13 cellular contexts compared by ENCODE assay signal in the genomic region with DNA sequence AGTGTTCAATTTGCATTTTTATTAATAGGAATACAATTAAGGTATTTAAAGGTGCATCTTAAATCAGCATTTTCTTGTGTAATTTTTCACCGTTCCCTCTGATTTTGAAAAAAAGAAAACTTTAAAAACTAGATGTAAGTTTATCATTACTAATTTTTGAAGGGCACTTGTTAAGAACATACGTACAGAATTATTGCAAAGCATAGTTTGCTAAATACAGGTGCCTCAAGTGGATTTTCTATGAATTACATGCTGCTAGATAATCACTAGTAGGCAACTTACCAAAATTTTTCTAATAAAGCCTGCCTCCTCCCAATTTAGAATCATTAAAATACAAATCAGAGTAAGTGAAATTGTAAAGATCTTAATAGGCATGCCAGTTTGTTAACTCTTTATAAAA. TPM values are rescaled to one million over a fixed set of nuclear protein-coding genes. Genes with fewer than 3 reads are reported as not detected.
DNase-seq lines count a peak whose midpoint lies in the region; ATAC-seq and TF ChIP-seq lines count a peak whose summit lies in the region.
"Had no signal": no experiment of that assay in that cellular context is flagged by ENCODE, and none has a peak within 500 bp of the region (broad histone marks: within the 10 kb centered on the region; RNA-seq: fewer than 3 reads in every experiment).

No MANE protein-coding gene starts in this region.

- no peak overlapping the region for H3K4me2 ChIP-seq in smooth muscle cell

- no peaks in the 10 kb centered on the region for H3K27me3 ChIP-seq in smooth muscle cell (ENCODE audit: low read depth)
- H3K27me3 ChIP-seq: MG63 had no signal

- no peaks in the 10 kb centered on the region for H3K9me3 ChIP-seq in smooth muscle cell (replicated peaks; ENCODE audit: low read depth)
- H3K9me3 ChIP-seq: MG63 had no signal

- H3K4me1 Mint-ChIP-seq in activated CD8-positive, alpha-beta T cell treated with anti-CD3 and anti-CD28 coated beads for 36 hours (ENCODE audit: low read depth), result peaks cover 18% of the 10 kb centered on the region
- H3K4me1 Mint-ChIP-seq in activated CD8-positive, alpha-beta T cell treated with anti-CD3 and anti-CD28 coated beads, Interleukin-2, amount 10 ng/mL, durations not matched to agents 7 days and 5 days (ENCODE audit: low read depth), result peaks cover 8% of the 10 kb centered on the region
- no peaks in the 10 kb centered on the region for H3K4me1 Mint-ChIP-seq in chondrocyte (ENCODE audit: low read depth)
- H3K4me1 Mint-ChIP-seq in activated T-cell treated with anti-CD3 and anti-CD28 coated beads, Interleukin-2, amount 50 U/mL, for 4 hours (ENCODE audit: low read depth), result peaks cover 11% of the 10 kb centered on the region

- no peak overlapping the region for H3K27ac Mint-ChIP-seq in activated CD8-positive, alpha-beta T cell treated with anti-CD3 and anti-CD28 coated beads for 36 hours
- H3K27ac Mint-ChIP-seq in activated CD8-positive, alpha-beta T cell treated with anti-CD3 and anti-CD28 coated beads, Interleukin-2, amount 10 ng/mL, durations not matched to agents 7 days and 5 days, result no peak overlapping the region
- no peak overlapping the region for H3K27ac Mint-ChIP-seq in chondrocyte (ENCODE audit: unreplicated experiment)

- no peaks in the 10 kb centered on the region for H3K36me3 ChIP-seq in smooth muscle cell (ENCODE audit: low read depth)
- H3K36me3 ChIP-seq: MG63 had no signal

- H3K27me3 Mint-ChIP-seq in activated CD8-positive, alpha-beta T cell treated with anti-CD3 and anti-CD28 coated beads for 36 hours, result no peaks in the 10 kb centered on the region
- H3K27me3 Mint-ChIP-seq in activated CD8-positive, alpha-beta T cell treated with anti-CD3 and anti-CD28 coated beads, Interleukin-2, amount 10 ng/mL, durations not matched to agents 7 days and 5 days (ENCODE audit: low read depth), result no peaks in the 10 kb centered on the region
- H3K27me3 Mint-ChIP-seq in chondrocyte (ENCODE audit: low read depth), result peaks cover 15% of the 10 kb centered on the region
- H3K27me3 Mint-ChIP-seq in activated T-cell treated with anti-CD3 and anti-CD28 coated beads, Interleukin-2, amount 50 U/mL, for 4 hours (ENCODE audit: low read depth), result no peaks in the 10 kb centered on the region

- H3F3A ChIP-seq in smooth muscle cell (ENCODE audit: low read depth), result no peaks in the 10 kb centered on the region

- H3K4me3 ChIP-seq in smooth muscle cell, result no peak overlapping the region
- H3K4me3 ChIP-seq: MG63 had no signal

- H3K79me2 ChIP-seq in smooth muscle cell (ENCODE audit: low read depth), result no peaks in the 10 kb centered on the region

- intact Hi-C loops in activated CD8-positive, alpha-beta T cell treated with anti-CD3 and anti-CD28 coated beads for 36 hours (cut with micrococcal nuclease), result no loop called here

- no peaks in the 10 kb centered on the region for H3K9me3 Mint-ChIP-seq in activated CD8-positive, alpha-beta T cell treated with anti-CD3 and anti-CD28 coated beads for 36 hours
- no peaks in the 10 kb centered on the region for H3K9me3 Mint-ChIP-seq in activated CD8-positive, alpha-beta T cell treated with anti-CD3 and anti-CD28 coated beads, Interleukin-2, amount 10 ng/mL, durations not matched to agents 7 days and 5 days (ENCODE audit: insufficient read depth)
- H3K9me3 Mint-ChIP-seq in chondrocyte (ENCODE audit: low read depth), result no peaks in the 10 kb centered on the region
- no peaks in the 10 kb centered on the region for H3K9me3 Mint-ChIP-seq in activated T-cell treated with anti-CD3 and anti-CD28 coated beads, Interleukin-2, amount 50 U/mL, for 4 hours

- H3K27ac ChIP-seq in smooth muscle cell (ENCODE audit: low read depth), result no peak overlapping the region
- H3K27ac ChIP-seq: dorsolateral prefrontal cortex had no signal

- CTCF ChIA-PET in activated CD8-positive, alpha-beta T cell treated with anti-CD3 and anti-CD28 coated beads for 36 hours (lab: Charles Lee), result no interaction called here
- CTCF ChIA-PET in activated CD8-positive, alpha-beta T cell treated with anti-CD3 and anti-CD28 coated beads, Interleukin-2, amount 10 ng/mL, durations not matched to agents 7 days and 5 days (lab: Charles Lee), result no interaction called here

- 74% methylated on average over 2 of the region's 2 CpGs for WGBS in smooth muscle cell (ENCODE audit: low lambda C conversion rate)

- H3K4me3 Mint-ChIP-seq in activated CD8-positive, alpha-beta T cell treated with anti-CD3 and anti-CD28 coated beads for 36 hours, result no peak overlapping the region
- H3K4me3 Mint-ChIP-seq in activated CD8-positive, alpha-beta T cell treated with anti-CD3 and anti-CD28 coated beads, Interleukin-2, amount 10 ng/mL, durations not matched to agents 7 days and 5 days, result no peak overlapping the region
- H3K4me3 Mint-ChIP-seq in chondrocyte (ENCODE audit: unreplicated experiment), result no peak overlapping the region
- H3K4me3 Mint-ChIP-seq in activated T-cell treated with anti-CD3 and anti-CD28 coated beads, Interleukin-2, amount 50 U/mL, for 4 hours, result no peak overlapping the region

- ATAC-seq in activated CD8-positive, alpha-beta T cell treated with anti-CD3 and anti-CD28 coated beads for 36 hours, result no peak
- ATAC-seq in activated CD8-positive, alpha-beta T cell treated with anti-CD3 and anti-CD28 coated beads, Interleukin-2, amount 10 ng/mL, durations not matched to agents 7 days and 5 days, result no peak
- ATAC-seq in activated T-cell treated with anti-CD3 and anti-CD28 coated beads, Interleukin-2, amount 50 U/mL, for 4 hours, result no peak

- no peak for DNase-seq in activated CD8-positive, alpha-beta T cell treated with anti-CD3 and anti-CD28 coated beads for 36 hours
- no peak for DNase-seq in activated CD8-positive, alpha-beta T cell treated with anti-CD3 and anti-CD28 coated beads, Interleukin-2, amount 10 ng/mL, durations not matched to agents 7 days and 5 days
- DNase-seq in HT-29 (ENCODE audit: low spot score) (peak; percentile 1), chondrocyte (ENCODE audit: low spot score) (no peak), smooth muscle cell (lab: John Stamatoyannopoulos, UW; ENCODE audit: unreplicated experiment) (no peak), Ammon's horn (ENCODE audit: low spot score) (no peak), NCI-H2029 treated with DMSO at 0.1 percent for 48 hours (lab: John Stamatoyannopoulos, UW) (no peak)
- no peak for DNase-seq in activated T-cell treated with anti-CD3 and anti-CD28 coated beads, Interleukin-2, amount 50 U/mL, for 4 hours
- DNase-seq: activated T-cell treated with anti-CD3 and anti-CD28 coated beads, Interleukin-2, amount 50 U/mL, for 48 hours; dorsolateral prefrontal cortex; MG63; stimulated activated naive CD4-positive, alpha-beta T cell treated with Interleukin-2 at 50 U/mL for 16 hours; SW 1271 had no signal

- no peaks in the 10 kb centered on the region for H4K20me1 ChIP-seq in smooth muscle cell (ENCODE audit: low read depth)

- POLR2A ChIA-PET in activated CD8-positive, alpha-beta T cell treated with anti-CD3 and anti-CD28 coated beads for 36 hours (lab: Charles Lee), result no interaction called here
- POLR2A ChIA-PET in activated CD8-positive, alpha-beta T cell treated with anti-CD3 and anti-CD28 coated beads, Interleukin-2, amount 10 ng/mL, durations not matched to agents 7 days and 5 days (lab: Charles Lee), result interaction anchor here (0.7 kb wide), 1 partner anchor 274 kb away, joined by 3 read pairs; no protein-coding TSS in a partner anchor

- H3K36me3 Mint-ChIP-seq in activated CD8-positive, alpha-beta T cell treated with anti-CD3 and anti-CD28 coated beads for 36 hours (ENCODE audit: low read depth), result no peaks in the 10 kb centered on the region
- no peaks in the 10 kb centered on the region for H3K36me3 Mint-ChIP-seq in activated CD8-positive, alpha-beta T cell treated with anti-CD3 and anti-CD28 coated beads, Interleukin-2, amount 10 ng/mL, durations not matched to agents 7 days and 5 days (ENCODE audit: low read depth)
- no peaks in the 10 kb centered on the region for H3K36me3 Mint-ChIP-seq in chondrocyte (ENCODE audit: low read depth)
- no peaks in the 10 kb centered on the region for H3K36me3 Mint-ChIP-seq in activated T-cell treated with anti-CD3 and anti-CD28 coated beads, Interleukin-2, amount 50 U/mL, for 4 hours (ENCODE audit: insufficient read depth)

- H2AFZ ChIP-seq in smooth muscle cell (ENCODE audit: low read depth), result no peak overlapping the region

- TF ChIP-seq CTCF in activated CD8-positive, alpha-beta T cell treated with anti-CD3 and anti-CD28 coated beads for 36 hours (IDR thresholded peaks at IDR 0.05), result peak; percentile 28
- peak; percentile 71 for TF ChIP-seq CTCF in chondrocyte (IDR thresholded peaks at IDR 0.05)
- peak; percentile 25 for TF ChIP-seq CTCF in smooth muscle cell (IDR thresholded peaks at IDR 0.05; ENCODE audit: borderline replicate concordance, insufficient read depth, poor library complexity, severe bottlenecking)

- H3K9ac ChIP-seq in smooth muscle cell (ENCODE audit: low read depth), result no peak overlapping the region

- no peaks in the 10 kb centered on the region for H3K4me1 ChIP-seq in smooth muscle cell (ENCODE audit: low read depth)

RNA-seq across cellular contexts. Expression of a gene that starts 8.5 kb away (rescaled TPM):
- total RNA-seq in activated CD8-positive, alpha-beta T cell treated with anti-CD3 and anti-CD28 coated beads for 36 hours, result 1 to 10 TPM; 8.3 to 9.4 TPM
- total RNA-seq in activated CD8-positive, alpha-beta T cell treated with anti-CD3 and anti-CD28 coated beads, Interleukin-2, amount 10 ng/mL, durations not matched to agents 7 days and 5 days, result 10 to 100 TPM; 11.0 to 11.1 TPM
- not detected in 2 replicates for total RNA-seq in HT-29 (2014; rRNA removed; shearing (Covaris generic))
- total RNA-seq in chondrocyte (1.7 to 4.1 TPM (median 1.8 TPM) in 3 replicates), smooth muscle cell (1.1 and 1.9 TPM in 2 replicates)
- polyA plus RNA-seq in smooth muscle cell, result 1.2 TPM in 1 of 2 replicates, not detected in the other
- 10 to 100 TPM in 1 of 3 donors, 1 to 10 TPM in 2; 6.4 to 11.4 (median 9.0) TPM for total RNA-seq in activated T-cell treated with anti-CD3 and anti-CD28 coated beads, Interleukin-2, amount 50 U/mL, for 4 hours
